9 cellular contexts compared by ENCODE assay signal in genomic region chr12:108313609-108314331, GRCh38. TPM values are rescaled to one million over a fixed set of nuclear protein-coding genes. Genes with fewer than 3 reads are reported as not detected.
DNase-seq lines count a peak whose midpoint lies in the region; ATAC-seq and TF ChIP-seq lines count a peak whose summit lies in the region.
"Had no signal": no experiment of that assay in that cellular context is flagged by ENCODE, and none has a peak within 500 bp of the region (broad histone marks: within the 10 kb centered on the region; RNA-seq: fewer than 3 reads in every experiment).

No MANE protein-coding gene starts in this region.

- intact Hi-C loops in thyroid gland (cut with DNase I): no loop called here
- intact Hi-C loops in Calu3 (cut with micrococcal nuclease; ENCODE audit: unreplicated experiment): no loop called here

- peak overlapping the region; percentile 47 to 68 for H3K4me3 Mint-ChIP-seq in activated T-cell treated with anti-CD3 and anti-CD28 coated beads, Interleukin-2, amount 50 U/mL, for 72 hours
- H3K4me3 Mint-ChIP-seq in Calu3 (ENCODE audit: low read depth, unreplicated experiment): no peak overlapping the region

- peaks cover 0 to 2% (median 0%) of the 10 kb centered on the region in 4 donors for H3K36me3 ChIP-seq in liver (ENCODE audit: control insufficient read depth in 4 of 4, insufficient read depth in 3 of 4, low read depth in 1 of 4, low read length in 3 of 4)
- no peaks in the 10 kb centered on the region for H3K36me3 ChIP-seq in thyroid gland

- peaks cover 16% of the 10 kb centered on the region for H3K4me1 Mint-ChIP-seq in activated T-cell treated with anti-CD3 and anti-CD28 coated beads, Interleukin-2, amount 50 U/mL, for 72 hours (ENCODE audit: low read depth)
- peaks cover 8% of the 10 kb centered on the region for H3K4me1 Mint-ChIP-seq in Calu3 (ENCODE audit: low read depth, unreplicated experiment)

- no TSS peak for BruUV-seq in Calu3 (replicated peaks; lab: Mats Ljungman, UMichigan)

- H3K9me3 ChIP-seq in liver (ENCODE audit: control insufficient read depth in 4 of 4, low read length in 3 of 4) (no peaks in the 10 kb centered on the region), thyroid gland (no peaks in the 10 kb centered on the region)

- peak in 1 of 2 donors; percentile 12 for DNase-seq in activated T-cell treated with anti-CD3 and anti-CD28 coated beads, Interleukin-2, amount 50 U/mL, for 72 hours
- DNase-seq in activated T-cell treated with anti-CD3 and anti-CD28 coated beads, Interleukin-2, amount 50 U/mL, for 1 hour: no peak
- DNase-seq in thyroid gland (peak; percentile 29 to 45), Calu3 (no peak), GF-D8 (lab: John Stamatoyannopoulos, UW) (no peak)
- DNase-seq: NCI-H510A treated with DMSO at 0.1 percent for 48 hours had no signal

- 31% methylated on average over 7 of the region's 7 CpGs for WGBS in liver
- WGBS in thyroid gland, 2 donors: 35 to 43% methylated on average over 7 of the region's 7 CpGs

- no peak overlapping the region for H3K4me3 ChIP-seq in liver (ENCODE audit: low read depth in 1 of 3, low read length in 3 of 3)
- H3K4me3 ChIP-seq in thyroid gland (replicated peaks in 1 of 3): no peak overlapping the region

- H3K27ac ChIP-seq in angular gyrus (ENCODE audit: low read depth, low read length) (peak overlapping the region; percentile 41), liver (ENCODE audit: low read depth in 1 of 2, low read length in 2 of 2) (peak overlapping the region; percentile 21 to 42), thyroid gland (peak overlapping the region; percentile 78 to 87 (median 82))

- CTCF ChIA-PET in Calu3 (lab: Charles Lee): interaction anchor here (1.1 kb wide), 1 partner anchor 12 kb away, joined by 4 read pairs; no protein-coding TSS in a partner anchor

- H3K27me3 Mint-ChIP-seq in activated T-cell treated with anti-CD3 and anti-CD28 coated beads, Interleukin-2, amount 50 U/mL, for 72 hours (ENCODE audit: low read depth): no peaks in the 10 kb centered on the region
- peaks cover 16% of the 10 kb centered on the region for H3K27me3 Mint-ChIP-seq in Calu3 (ENCODE audit: unreplicated experiment)

- TF ChIP-seq RAD21 in liver (IDR thresholded peaks at IDR 0.05): peak in 1 of 2 donors; percentile 8

- H3K36me3 Mint-ChIP-seq in activated T-cell treated with anti-CD3 and anti-CD28 coated beads, Interleukin-2, amount 50 U/mL, for 72 hours (ENCODE audit: insufficient read depth in 2 of 2): no peaks in the 10 kb centered on the region
- no peaks in the 10 kb centered on the region for H3K36me3 Mint-ChIP-seq in Calu3 (ENCODE audit: insufficient read depth, unreplicated experiment)

- no peaks in the 10 kb centered on the region for H3K9me3 Mint-ChIP-seq in activated T-cell treated with anti-CD3 and anti-CD28 coated beads, Interleukin-2, amount 50 U/mL, for 72 hours
- no peaks in the 10 kb centered on the region for H3K9me3 Mint-ChIP-seq in Calu3 (ENCODE audit: low read depth, unreplicated experiment)

- peak in 1 of 2 donors; percentile 69 for ATAC-seq in activated T-cell treated with anti-CD3 and anti-CD28 coated beads, Interleukin-2, amount 50 U/mL, for 72 hours (replicated peaks in 1 of 2)
- no peak for ATAC-seq in HG02623 (IDR thresholded peaks at IDR 0.05; ENCODE audit: unreplicated experiment)

- TF ChIP-seq CTCF in liver (IDR thresholded peaks at IDR 0.05; ENCODE audit: low read depth, low read length, missing input control) (no peak), thyroid gland (IDR thresholded peaks at IDR 0.05) (no peak), Calu3 (IDR thresholded peaks at IDR 0.05; ENCODE audit: unreplicated experiment) (no peak)

- peak overlapping the region; percentile 44 for H3K27ac Mint-ChIP-seq in activated T-cell treated with anti-CD3 and anti-CD28 coated beads, Interleukin-2, amount 50 U/mL, for 72 hours
- no peak overlapping the region for H3K27ac Mint-ChIP-seq in Calu3 (ENCODE audit: unreplicated experiment)

- no peak overlapping the region for H3K9ac ChIP-seq in liver (ENCODE audit: low read depth in 1 of 2, low read length in 2 of 2)

- peaks cover 2 to 13% (median 3%) of the 10 kb centered on the region in 4 donors for H3K4me1 ChIP-seq in liver (ENCODE audit: control insufficient read depth in 4 of 4, insufficient read depth in 4 of 4, low read length in 3 of 4)
- peaks cover 22 to 30% of the 10 kb centered on the region in 2 donors for H3K4me1 ChIP-seq in thyroid gland

- H3K27me3 ChIP-seq in liver (ENCODE audit: control insufficient read depth in 4 of 4, insufficient read depth in 4 of 4, low read length in 3 of 4) (no peaks in the 10 kb centered on the region), thyroid gland (no peaks in the 10 kb centered on the region)

- no peak for TF ChIP-seq POLR2A in thyroid gland (IDR thresholded peaks at IDR 0.05)

TF ChIP-seq in liver, 16 proteins besides CTCF, POLR2A, EP300 and RAD21:
- TF ChIP-seq REST (IDR thresholded peaks at IDR 0.05) (no peak), ZBTB33 (IDR thresholded peaks at IDR 0.05) (no peak), SP1 (IDR thresholded peaks at IDR 0.05) (no peak), NR2F2 (IDR thresholded peaks at IDR 0.05) (peak; percentile 43), GABPA (IDR thresholded peaks at IDR 0.05 in 1 of 2, conservative IDR thresholded peaks at IDR 0.05 in 1 of 2) (no peak), RXRA (IDR thresholded peaks at IDR 0.05) (no peak), FOXA1 (IDR thresholded peaks at IDR 0.05) (no peak)

RNA-seq across cellular contexts. Expression of gene CMKLR1, which starts 25.3 kb away (rescaled TPM):
- total RNA-seq in activated T-cell treated with anti-CD3 and anti-CD28 coated beads, Interleukin-2, amount 50 U/mL, for 72 hours: not detected
- 10 to 100 TPM in 1 of 2 donors, 1 to 10 TPM in 1; 7.4 to 13.7 TPM for total RNA-seq in liver
- polyA plus RNA-seq in liver: 1 to 10 TPM in 1 of 2 donors, under 1 TPM in 1; 0.67 to 4.2 TPM
- 10 to 100 TPM in 2 of 4 donors, 1 to 10 TPM in 2; 6.3 to 15.8 (median 12.2) TPM for total RNA-seq in thyroid gland
- not detected in 2 replicates for total RNA-seq in Calu3 (2022)

Comparison
In these comparisons a context has a peak if more than half of its experiments do, and no peak if none do; other contexts are left out.
1. DNase-seq: peak in thyroid gland (2 of 2); none in activated T-cell treated with anti-CD3 and anti-CD28 coated beads, Interleukin-2, amount 50 U/mL, for 1 hour (single experiment), Calu3 (single experiment) and GF-D8 (single experiment).
2. H3K27ac ChIP-seq: peak in every context shown above with its lines; median percentile 82 in thyroid gland; 41 in angular gyrus; 32 in liver.